14 cellular contexts compared by ENCODE assay signal in the genomic region with DNA sequence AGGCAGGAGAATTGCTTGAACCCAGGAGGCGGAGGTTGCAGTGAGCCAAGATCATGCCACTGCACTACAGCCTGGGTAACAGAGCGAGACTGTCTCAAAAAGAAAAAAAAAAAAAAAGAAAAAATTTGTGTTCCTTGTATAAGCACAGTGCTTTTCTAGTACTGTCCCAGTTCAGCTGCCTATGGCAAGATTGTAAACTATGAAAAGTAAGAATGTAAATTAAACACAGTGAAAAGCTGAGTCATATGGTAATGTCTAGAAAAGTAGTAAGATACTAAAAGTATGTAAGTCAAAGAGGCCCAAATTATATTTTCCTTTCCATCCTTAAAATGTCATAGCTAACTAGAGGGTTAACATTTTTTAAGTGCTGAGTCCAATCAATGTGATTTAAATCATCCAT. TPM values are rescaled to one million over a fixed set of nuclear protein-coding genes. Genes with fewer than 3 reads are reported as not detected.
A peak's percentile ranks its signal among the peaks of the same experiment; 100 is the strongest.
DNase-seq lines count a peak whose midpoint lies in the region; ATAC-seq and TF ChIP-seq lines count a peak whose summit lies in the region.
"Had no signal": no experiment of that assay in that cellular context is flagged by ENCODE, and none has a peak within 500 bp of the region (broad histone marks: within the 10 kb centered on the region; RNA-seq: fewer than 3 reads in every experiment).

No MANE protein-coding gene starts in this region.

- 85% methylated on average over 2 of the region's 2 CpGs for WGBS in hepatocyte (ENCODE audit: low lambda C conversion rate, missing lambda C conversion rate)

- H3K27me3 Mint-ChIP-seq in chondrocyte (ENCODE audit: low read depth): no peaks in the 10 kb centered on the region
- no peaks in the 10 kb centered on the region for H3K27me3 Mint-ChIP-seq in osteocyte (ENCODE audit: unreplicated experiment)

- H3K4me1 Mint-ChIP-seq in chondrocyte (ENCODE audit: low read depth) (peaks cover 35% of the 10 kb centered on the region), osteocyte (ENCODE audit: unreplicated experiment) (peaks cover 23% of the 10 kb centered on the region)

- H3K36me3 Mint-ChIP-seq in chondrocyte (ENCODE audit: low read depth) (no peaks in the 10 kb centered on the region), osteocyte (ENCODE audit: unreplicated experiment) (peaks cover 3% of the 10 kb centered on the region)

- H3K4me2 ChIP-seq in hepatocyte: no peak overlapping the region
- H3K4me2 ChIP-seq: BLaER1 treated with 17β-estradiol and CSF1 and Interleukin-3, amounts not matched to agents 10 nM and 100 nM had no signal

- H3K4me1 ChIP-seq in HEK293 (ENCODE audit: control insufficient read depth, insufficient read depth, low read length): no peaks in the 10 kb centered on the region; the same call in 1 of the 2 replicates
- H3K4me1 ChIP-seq in hepatocyte (ENCODE audit: insufficient read depth): no peaks in the 10 kb centered on the region
- H3K4me1 ChIP-seq: BLaER1 treated with 17β-estradiol and CSF1 and Interleukin-3, amounts not matched to agents 10 nM and 100 nM had no signal

- no peaks in the 10 kb centered on the region for H3K9me2 ChIP-seq in hepatocyte (replicated peaks; ENCODE audit: insufficient read depth)

- H3K27ac ChIP-seq in HEK293 (ENCODE audit: extremely low read depth, low read depth, low read length) (no peak overlapping the region), hepatocyte (no peak overlapping the region)
- H3K27ac ChIP-seq: BLaER1 treated with 17β-estradiol and CSF1 and Interleukin-3, amounts not matched to agents 10 nM and 100 nM; RWPE1; SK-N-MC had no signal

- H2AFZ ChIP-seq in hepatocyte: no peak overlapping the region

- H4K20me1 ChIP-seq in hepatocyte (ENCODE audit: insufficient read depth, poor library complexity, severe bottlenecking): no peaks in the 10 kb centered on the region
- H4K20me1 ChIP-seq: BLaER1 treated with 17β-estradiol and CSF1 and Interleukin-3, amounts not matched to agents 10 nM and 100 nM had no signal

- TF ChIP-seq CTCF in HEK293 (tag by site-specific recombination; IDR thresholded peaks at IDR 0.05) (no peak), chondrocyte (IDR thresholded peaks at IDR 0.05) (no peak), osteocyte (IDR thresholded peaks at IDR 0.05) (no peak), GM13976 (IDR thresholded peaks at IDR 0.05; ENCODE audit: borderline replicate concordance, control extremely low read depth, extremely low read depth, insufficient read depth, missing control alignments) (no peak), hepatocyte (IDR thresholded peaks at IDR 0.05; ENCODE audit: poor library complexity) (no peak)

- no peaks in the 10 kb centered on the region for H3K9me3 ChIP-seq in HEK293 (ENCODE audit: control insufficient read depth, insufficient read depth, low read depth, low read length)
- H3K9me3 ChIP-seq in hepatocyte (ENCODE audit: low read depth): no peaks in the 10 kb centered on the region
- H3K9me3 ChIP-seq: HAP-1 had no signal

- DNase-seq in EH (ENCODE audit: low read depth): peak; percentile 73
- no peak for DNase-seq in chondrocyte (ENCODE audit: low spot score)
- DNase-seq in osteocyte (ENCODE audit: extremely low spot score, unreplicated experiment): no peak
- DNase-seq in GM13976 (ENCODE audit: low spot score): no peak
- DNase-seq in hepatocyte (ENCODE audit: low spot score): no peak
- DNase-seq: KBM-7, NCI-H226, NCI-H526 treated with DMSO at 0.1 percent for 48 hours had no signal

- H3K9me3 Mint-ChIP-seq in chondrocyte (ENCODE audit: low read depth) (peaks cover 11% of the 10 kb centered on the region), osteocyte (ENCODE audit: unreplicated experiment) (peaks cover 5% of the 10 kb centered on the region)

- no peaks in the 10 kb centered on the region for H3K79me2 ChIP-seq in hepatocyte

- no peak for ATAC-seq in GM18873 (IDR thresholded peaks at IDR 0.05; ENCODE audit: low FRiP score, unreplicated experiment)

- CTCF ChIA-PET in HEK293 (lab: Yijun Ruan, JAX): interaction anchor here (1.2 to 1.5 kb wide), 3 partner anchors 10 to 78 kb away, joined by 3 to 5 read pairs (median 4); no protein-coding TSS in a partner anchor

- H3K36me3 ChIP-seq in HEK293 (ENCODE audit: control insufficient read depth in 2 of 2, insufficient read depth in 1 of 2, low read length in 2 of 2) (no peaks in the 10 kb centered on the region; a peak in 1 of 3 replicates), hepatocyte (replicated peaks; ENCODE audit: insufficient read depth, low read depth) (no peaks in the 10 kb centered on the region)
- H3K36me3 ChIP-seq: BLaER1 treated with 17β-estradiol and CSF1 and Interleukin-3, amounts not matched to agents 10 nM and 100 nM; HAP-1 had no signal

- no peak overlapping the region for H3K4me3 Mint-ChIP-seq in chondrocyte (ENCODE audit: unreplicated experiment)
- H3K4me3 Mint-ChIP-seq in osteocyte (ENCODE audit: unreplicated experiment): no peak overlapping the region

- peaks cover 4% of the 10 kb centered on the region for H3K27me3 ChIP-seq in hepatocyte
- H3K27me3 ChIP-seq: BLaER1 treated with 17β-estradiol and CSF1 and Interleukin-3, amounts not matched to agents 10 nM and 100 nM had no signal

- H3K4me3 ChIP-seq in HEK293 (ENCODE audit: low read depth, low read length): no peak overlapping the region
- H3K4me3 ChIP-seq in hepatocyte: no peak overlapping the region
- H3K4me3 ChIP-seq: BLaER1 treated with 17β-estradiol and CSF1 and Interleukin-3, amounts not matched to agents 10 nM and 100 nM; HAP-1; SK-N-MC had no signal

- H3K27ac Mint-ChIP-seq in chondrocyte (ENCODE audit: unreplicated experiment) (peak overlapping the region; percentile 59), osteocyte (ENCODE audit: unreplicated experiment) (peak overlapping the region; percentile 4)

- in situ Hi-C loops in GM13976 (cut with MboI; ENCODE audit: low sequenced_read_pairs, unreplicated experiment): no loop called here

- POLR2A ChIA-PET in HEK293 (lab: Yijun Ruan, JAX): interaction anchor here (0.8 kb wide), 1 partner anchor 42 kb away, joined by 3 read pairs; no protein-coding TSS in a partner anchor

TF ChIP-seq in HEK293, 187 proteins besides CTCF, POLR2A, EP300 and RAD21:
- TF ChIP-seq ZNF660 (tag by site-specific recombination; IDR thresholded peaks at IDR 0.05) (no peak), OSR2 (tag by site-specific recombination; IDR thresholded peaks at IDR 0.05) (no peak)
- TF ChIP-seq, protein P1, sequence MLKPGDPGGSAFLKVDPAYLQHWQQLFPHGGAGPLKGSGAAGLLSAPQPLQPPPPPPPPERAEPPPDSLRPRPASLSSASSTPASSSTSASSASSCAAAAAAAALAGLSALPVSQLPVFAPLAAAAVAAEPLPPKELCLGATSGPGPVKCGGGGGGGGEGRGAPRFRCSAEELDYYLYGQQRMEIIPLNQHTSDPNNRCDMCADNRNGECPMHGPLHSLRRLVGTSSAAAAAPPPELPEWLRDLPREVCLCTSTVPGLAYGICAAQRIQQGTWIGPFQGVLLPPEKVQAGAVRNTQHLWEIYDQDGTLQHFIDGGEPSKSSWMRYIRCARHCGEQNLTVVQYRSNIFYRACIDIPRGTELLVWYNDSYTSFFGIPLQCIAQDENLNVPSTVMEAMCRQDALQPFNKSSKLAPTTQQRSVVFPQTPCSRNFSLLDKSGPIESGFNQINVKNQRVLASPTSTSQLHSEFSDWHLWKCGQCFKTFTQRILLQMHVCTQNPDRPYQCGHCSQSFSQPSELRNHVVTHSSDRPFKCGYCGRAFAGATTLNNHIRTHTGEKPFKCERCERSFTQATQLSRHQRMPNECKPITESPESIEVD (tag by site-specific recombination; IDR thresholded peaks at IDR 0.05): peak; percentile 22; the same call in 1 of the 2 replicates

RNA-seq across cellular contexts. Expression of a gene that starts 42.8 kb away (rescaled TPM):
- total RNA-seq in chondrocyte (1.4 to 3.8 TPM (median 3.6 TPM) in 3 replicates), osteocyte (1.6 and 2.3 TPM in 2 replicates), hepatocyte (3.1 and 4.0 TPM in 2 replicates)
- 3.7 and 6.5 TPM in 2 replicates for polyA plus RNA-seq in hepatocyte
